1 cellular context compared by ENCODE assay signal in the genomic region with DNA sequence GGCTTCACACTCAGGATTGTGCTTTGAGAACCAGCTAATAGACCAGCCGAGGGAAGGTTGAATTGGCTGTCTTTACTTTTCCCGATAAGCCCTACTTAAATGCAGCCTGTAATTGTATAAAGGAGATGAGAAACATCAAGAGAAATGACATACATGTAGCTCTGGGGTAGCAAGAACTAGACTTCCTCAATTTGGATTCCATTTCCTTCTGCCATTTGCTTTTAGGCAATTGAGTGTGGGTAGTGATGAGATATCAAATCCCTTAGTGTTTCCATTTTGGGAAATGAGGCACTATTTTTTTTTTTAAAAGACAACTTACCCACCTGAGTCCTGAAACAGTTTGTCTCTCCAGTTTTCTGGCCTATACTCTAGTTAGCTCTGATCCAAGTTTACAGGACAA.
TF ChIP-seq lines count a peak whose summit lies in the region.

No MANE protein-coding gene starts in this region.

TF ChIP-seq in IMR-90, 13 proteins besides CTCF, POLR2A, EP300 and RAD21:
- no peak for TF ChIP-seq MAZ (IDR thresholded peaks at IDR 0.05; ENCODE audit: borderline replicate concordance, low read depth, low read length)
- no peak for TF ChIP-seq NFE2L2 (IDR thresholded peaks at IDR 0.05; ENCODE audit: low read depth, low read length)
- TF ChIP-seq, protein P1, sequence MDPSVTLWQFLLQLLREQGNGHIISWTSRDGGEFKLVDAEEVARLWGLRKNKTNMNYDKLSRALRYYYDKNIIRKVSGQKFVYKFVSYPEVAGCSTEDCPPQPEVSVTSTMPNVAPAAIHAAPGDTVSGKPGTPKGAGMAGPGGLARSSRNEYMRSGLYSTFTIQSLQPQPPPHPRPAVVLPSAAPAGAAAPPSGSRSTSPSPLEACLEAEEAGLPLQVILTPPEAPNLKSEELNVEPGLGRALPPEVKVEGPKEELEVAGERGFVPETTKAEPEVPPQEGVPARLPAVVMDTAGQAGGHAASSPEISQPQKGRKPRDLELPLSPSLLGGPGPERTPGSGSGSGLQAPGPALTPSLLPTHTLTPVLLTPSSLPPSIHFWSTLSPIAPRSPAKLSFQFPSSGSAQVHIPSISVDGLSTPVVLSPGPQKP (IDR thresholded peaks at IDR 0.05; ENCODE audit: borderline replicate concordance, low read depth, low read length), result no peak
- TF ChIP-seq MXI1 (IDR thresholded peaks at IDR 0.05; ENCODE audit: borderline replicate concordance, low read depth, low read length), result no peak
- no peak for TF ChIP-seq FOS (IDR thresholded peaks at IDR 0.05; ENCODE audit: low read depth, low read length)
- TF ChIP-seq CEBPB (IDR thresholded peaks at IDR 0.05; ENCODE audit: low read depth, low read length), result no peak
- TF ChIP-seq SMC3 (IDR thresholded peaks at IDR 0.05; ENCODE audit: low read depth, low read length), result no peak
- TF ChIP-seq, protein P2, sequence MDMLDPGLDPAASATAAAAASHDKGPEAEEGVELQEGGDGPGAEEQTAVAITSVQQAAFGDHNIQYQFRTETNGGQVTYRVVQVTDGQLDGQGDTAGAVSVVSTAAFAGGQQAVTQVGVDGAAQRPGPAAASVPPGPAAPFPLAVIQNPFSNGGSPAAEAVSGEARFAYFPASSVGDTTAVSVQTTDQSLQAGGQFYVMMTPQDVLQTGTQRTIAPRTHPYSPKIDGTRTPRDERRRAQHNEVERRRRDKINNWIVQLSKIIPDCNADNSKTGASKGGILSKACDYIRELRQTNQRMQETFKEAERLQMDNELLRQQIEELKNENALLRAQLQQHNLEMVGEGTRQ (IDR thresholded peaks at IDR 0.05; ENCODE audit: low read depth, low read length), result no peak
- TF ChIP-seq RCOR1 (IDR thresholded peaks at IDR 0.05; ENCODE audit: insufficient replicate concordance, low read length), result no peak
- TF ChIP-seq BHLHE40 (IDR thresholded peaks at IDR 0.05; ENCODE audit: low read depth, low read length), result no peak
- TF ChIP-seq MAFK (IDR thresholded peaks at IDR 0.05; ENCODE audit: low read depth, low read length), result no peak
- TF ChIP-seq CHD1 (IDR thresholded peaks at IDR 0.05; ENCODE audit: low read depth, low read length), result no peak
- no peak for TF ChIP-seq RFX5 (IDR thresholded peaks at IDR 0.05; ENCODE audit: low read depth, low read length)
